Comparison of ENCODE assay signal across 8 cellular contexts in the genomic region with DNA sequence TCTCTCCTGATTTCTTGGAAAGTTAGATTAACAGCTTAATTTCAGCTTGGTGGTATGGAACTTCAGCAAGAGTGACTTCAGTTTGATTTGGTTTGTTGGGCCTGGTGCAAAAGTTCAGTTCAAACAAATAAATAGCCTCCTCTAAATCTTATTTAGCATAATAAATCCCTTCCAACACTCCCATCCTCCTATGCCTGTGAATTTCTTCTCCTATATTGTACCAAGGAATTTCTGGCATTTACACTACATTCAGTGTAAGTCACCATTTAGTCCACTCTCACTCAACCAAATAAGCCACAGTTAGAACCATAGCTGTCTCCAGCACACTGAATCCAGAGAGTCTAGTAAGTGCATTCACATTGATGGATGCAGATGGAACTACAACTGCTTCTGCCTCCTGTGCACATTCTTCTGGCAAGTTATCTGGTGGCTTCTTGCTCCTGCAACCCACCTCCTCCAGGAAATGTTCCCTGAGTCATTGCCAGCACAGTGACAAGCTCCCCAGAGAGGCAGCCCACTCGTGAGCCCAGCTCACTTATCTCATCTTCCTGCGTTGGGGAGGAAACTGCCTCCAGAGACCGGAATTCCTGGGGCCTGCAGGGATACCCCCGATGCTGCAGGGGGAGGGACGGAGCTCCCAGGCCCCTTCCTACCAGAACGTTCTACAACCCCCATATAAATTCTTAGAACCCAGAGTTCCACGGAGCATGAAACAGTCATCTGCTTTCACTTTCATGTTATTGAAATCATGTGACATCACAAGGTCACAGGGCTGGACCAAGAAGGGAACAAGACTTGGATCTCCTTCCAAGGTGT.
DNase-seq lines count a peak whose midpoint lies in the region; ATAC-seq and TF ChIP-seq lines count a peak whose summit lies in the region.

No MANE protein-coding gene starts in this region.

- H3K4me2 ChIP-seq in PC-9, result peak overlapping the region; percentile 26; the same call in 1 of the 2 replicates
- H3K4me2 ChIP-seq in parathyroid adenoma (ENCODE audit: low read length), result no peak overlapping the region

- no TSS peak for BruUV-seq in PC-9 (replicated peaks; lab: Mats Ljungman, UMichigan)

- H3K9me3 ChIP-seq in PC-9 (ENCODE audit: insufficient read depth, low read depth), result no peaks in the 10 kb centered on the region
- no peaks in the 10 kb centered on the region for H3K9me3 ChIP-seq in parathyroid adenoma (ENCODE audit: control insufficient read depth, low read length)

- peak overlapping the region; percentile 91 for H3K27ac Mint-ChIP-seq in central memory CD8-positive, alpha-beta T cell (ENCODE audit: low read depth)

- H3K27ac ChIP-seq in ACC112 (ENCODE audit: low read depth, low read length) (peak overlapping the region; percentile 57), PC-9 (no peak overlapping the region), parathyroid adenoma (no peak overlapping the region)

- DNase-seq in PC-9 (no peak), NCI-H82 (lab: John Stamatoyannopoulos, UW) (no peak)
- no peak for DNase-seq in central memory CD8-positive, alpha-beta T cell (ENCODE audit: low spot score in 2 of 2)

- H3K9me2 ChIP-seq in PC-9 (ENCODE audit: insufficient read depth), result no peaks in the 10 kb centered on the region

- H3K9me3 Mint-ChIP-seq in central memory CD8-positive, alpha-beta T cell, result no peaks in the 10 kb centered on the region

- intact Hi-C loops in PC-9 (cut with micrococcal nuclease; ENCODE audit: unreplicated experiment), result loop anchor here (10.0 kb wide), 1 partner anchor 65 kb away; no protein-coding TSS in a partner anchor

- H4K20me1 ChIP-seq in PC-9 (ENCODE audit: insufficient read depth), result no peaks in the 10 kb centered on the region

- TF ChIP-seq CTCF in PC-9 (conservative IDR thresholded peaks at IDR 0.05) (no peak), parathyroid adenoma (IDR thresholded peaks at IDR 0.05) (no peak)

- peak; percentile 53 for ATAC-seq in GM18870 (IDR thresholded peaks at IDR 0.05; ENCODE audit: unreplicated experiment)
- peak; percentile 54 for ATAC-seq in central memory CD8-positive, alpha-beta T cell (replicated peaks; ENCODE audit: extremely low read depth, poor library complexity, severe bottlenecking)
- no peak for ATAC-seq in GM21786 (IDR thresholded peaks at IDR 0.05; ENCODE audit: unreplicated experiment)
- no peak for ATAC-seq in HG03108 (IDR thresholded peaks at IDR 0.05; ENCODE audit: unreplicated experiment)

- peaks cover 37% of the 10 kb centered on the region for H3K4me1 ChIP-seq in ACC112 (ENCODE audit: control insufficient read depth, insufficient read depth, low read length, unreplicated experiment)
- H3K4me1 ChIP-seq in PC-9 (replicated peaks; ENCODE audit: insufficient read depth), result peaks cover 16% of the 10 kb centered on the region
- no peaks in the 10 kb centered on the region for H3K4me1 ChIP-seq in parathyroid adenoma

- peaks cover 11% of the 10 kb centered on the region for H3K4me1 Mint-ChIP-seq in central memory CD8-positive, alpha-beta T cell

- H3K9ac ChIP-seq in parathyroid adenoma, result no peak overlapping the region

- H3K36me3 ChIP-seq in ACC112 (ENCODE audit: insufficient read depth, low read length) (no peaks in the 10 kb centered on the region), PC-9 (ENCODE audit: low read depth) (no peaks in the 10 kb centered on the region), parathyroid adenoma (ENCODE audit: control insufficient read depth, insufficient read depth, low read length) (no peaks in the 10 kb centered on the region)

- H3K79me2 ChIP-seq in ACC112 (ENCODE audit: control insufficient read depth, insufficient read depth, low read length, unreplicated experiment) (no peaks in the 10 kb centered on the region), PC-9 (ENCODE audit: low read depth) (no peaks in the 10 kb centered on the region), parathyroid adenoma (no peaks in the 10 kb centered on the region)

- H3K27me3 ChIP-seq in ACC112 (ENCODE audit: insufficient read depth, low read length) (peaks cover 7% of the 10 kb centered on the region), PC-9 (ENCODE audit: insufficient read depth, low read depth) (no peaks in the 10 kb centered on the region), parathyroid adenoma (ENCODE audit: control insufficient read depth, insufficient read depth, low read length) (no peaks in the 10 kb centered on the region)

- H3F3A ChIP-seq in PC-9 (ENCODE audit: insufficient read depth, low read depth), result no peaks in the 10 kb centered on the region

- H3K4me3 Mint-ChIP-seq in central memory CD8-positive, alpha-beta T cell, result peak overlapping the region; percentile 83

- H3K4me3 ChIP-seq in ACC112 (ENCODE audit: low read depth, low read length) (peak overlapping the region; percentile 78), PC-9 (no peak overlapping the region), parathyroid adenoma (ENCODE audit: low read depth, low read length) (no peak overlapping the region)

- POLR2A ChIA-PET in PC-9 (lab: Charles Lee; ENCODE audit: unreplicated experiment), result no interaction called here

- H3K27me3 Mint-ChIP-seq in central memory CD8-positive, alpha-beta T cell, result no peaks in the 10 kb centered on the region

- H2AFZ ChIP-seq in ACC112 (ENCODE audit: low read length, unreplicated experiment) (peak overlapping the region; percentile 99), PC-9 (no peak overlapping the region), parathyroid adenoma (peak overlapping the region; percentile 54)

- CTCF ChIA-PET in PC-9 (lab: Charles Lee), result interaction anchor here (0.6 kb wide), 1 partner anchor 108 kb away, joined by 7 read pairs; no protein-coding TSS in a partner anchor

- no peaks in the 10 kb centered on the region for H3K36me3 Mint-ChIP-seq in central memory CD8-positive, alpha-beta T cell (ENCODE audit: insufficient read depth)

Comparison
In these comparisons a context has a peak if more than half of its experiments do, and no peak if none do; other contexts are left out.
1. ATAC-seq: peak in GM18870 (single experiment) and central memory CD8-positive, alpha-beta T cell (single experiment); none in GM21786 (single experiment) and HG03108 (single experiment).